In the genomic region with DNA sequence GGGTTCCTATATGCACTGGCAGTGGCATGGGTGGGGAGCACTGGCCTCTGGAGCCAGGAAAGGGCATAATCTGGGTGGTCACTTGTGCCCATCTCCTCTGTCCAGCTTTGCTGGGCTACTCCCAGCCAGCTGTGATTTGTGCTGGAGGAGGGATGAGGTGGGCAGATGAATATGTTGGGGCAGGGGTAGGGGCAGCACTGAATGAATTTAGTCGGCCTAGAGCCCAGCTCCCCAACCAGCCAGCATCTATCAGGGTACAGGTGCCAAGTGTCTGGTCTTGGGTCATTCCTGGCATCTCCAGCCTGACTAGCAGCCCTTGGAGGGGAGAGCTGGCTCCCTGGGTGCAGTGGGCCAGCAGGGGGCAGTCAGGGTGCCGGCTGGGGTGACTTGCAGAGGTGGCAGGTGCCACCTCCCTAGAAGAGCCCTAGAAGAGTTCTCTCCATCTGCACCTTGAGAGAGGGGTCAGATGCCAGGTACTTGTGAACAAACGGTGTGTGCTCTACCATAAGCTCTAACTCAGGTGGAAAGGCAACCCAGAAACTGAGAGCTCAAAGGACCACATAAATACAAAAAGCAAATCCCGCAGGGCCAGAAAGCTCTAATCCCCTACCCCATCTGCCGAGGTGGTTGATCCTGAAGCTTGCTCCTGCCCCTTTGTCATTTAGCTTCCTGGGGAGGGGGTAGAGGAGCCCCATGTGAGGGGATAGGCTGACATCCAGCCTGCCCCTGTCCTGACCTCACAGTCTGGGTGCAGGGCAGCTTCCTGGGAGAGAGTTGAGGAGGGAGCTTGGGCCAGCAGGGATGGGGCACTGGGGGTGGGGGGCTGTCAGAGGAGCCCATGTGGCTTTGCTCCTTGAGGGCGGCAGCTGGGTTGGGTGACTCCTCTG, we compare ENCODE assay signal across 8 cellular contexts. TPM values are rescaled to one million over a fixed set of nuclear protein-coding genes. Genes with fewer than 3 reads are reported as not detected.
DNase-seq lines count a peak whose midpoint lies in the region; ATAC-seq and TF ChIP-seq lines count a peak whose summit lies in the region.

No MANE protein-coding gene starts in this region.

- no peak overlapping the region for H2BK20ac ChIP-seq in IMR-90 (ENCODE audit: low read depth, low read length)

- no peaks in the 10 kb centered on the region for H3K79me1 ChIP-seq in IMR-90 (ENCODE audit: low read depth in 1 of 2, low read length in 2 of 2)

- H2BK120ac ChIP-seq in IMR-90 (ENCODE audit: low read depth, low read length), result no peak overlapping the region

- WGBS in IMR-90 (ENCODE audit: extremely low coverage in 2 of 2, insufficient read length in 1 of 2), 2 experiments, result 40% methylated on average over 1 of the region's 6 CpGs; no CpG with 5 or more reads in 1 of the 2 experiments
- 33 to 51% methylated on average over 5 to 6 of the region's 6 CpGs for WGBS in thyroid gland, 2 donors

- no peak overlapping the region for H2AK5ac ChIP-seq in IMR-90 (ENCODE audit: low read depth, low read length)

- no peak overlapping the region for H3K27ac Mint-ChIP-seq in activated naive CD4-positive, alpha-beta T cell treated with anti-CD3 and anti-CD28 coated beads, Interleukin-2, amount 50 U/mL, for 72 hours
- H3K27ac Mint-ChIP-seq in activated T-helper 17 cell treated with anti-CD3 and anti-CD28 coated beads, Interleukin-2, amount 50 U/mL, for 72 hours, result no peak overlapping the region

- intact Hi-C loops in IMR-90 (cut with micrococcal nuclease) (loop anchor here (5.0 to 10.0 kb wide), 2 partner anchors 92 to 790 kb away; no protein-coding TSS in a partner anchor), thyroid gland (cut with DNase I) (loop anchor here (5.0 kb wide), 4 partner anchors 103 to 608 kb away; no protein-coding TSS in a partner anchor)

- peaks cover 6% of the 10 kb centered on the region; the same call in 1 of the 2 replicates for H3K4me1 ChIP-seq in IMR-90 (ENCODE audit: control insufficient read depth, insufficient read depth, low read length)
- H3K4me1 ChIP-seq in thyroid gland, result peaks cover 20 to 38% of the 10 kb centered on the region in 2 donors

- in situ Hi-C loops in IMR-90 (cut with MboI; ENCODE audit: low sequenced_read_pairs), result loop anchor here (5.0 to 10.0 kb wide), 2 partner anchors 93 to 530 kb away; no protein-coding TSS in a partner anchor

- H4K5ac ChIP-seq in IMR-90 (ENCODE audit: low read depth, low read length), result no peak overlapping the region

- H3K4me1 Mint-ChIP-seq in activated T-helper 17 cell treated with anti-CD3 and anti-CD28 coated beads, Interleukin-2, amount 50 U/mL, for 72 hours, result no peaks in the 10 kb centered on the region

- no peak overlapping the region for H3K9ac ChIP-seq in IMR-90 (ENCODE audit: low read depth, low read length)

- dilution Hi-C loops in IMR-90 (cut with HindIII; ENCODE audit: low sequenced_read_pairs, unreplicated experiment), result no loop called here

- ATAC-seq in IMR-90 (ENCODE audit: low read depth) (no peak), GM21717 (IDR thresholded peaks at IDR 0.05; ENCODE audit: unreplicated experiment) (no peak)
- peak in 1 of 2 donors; percentile 48 for ATAC-seq in activated naive CD4-positive, alpha-beta T cell treated with anti-CD3 and anti-CD28 coated beads, Interleukin-2, amount 50 U/mL, for 72 hours
- ATAC-seq in activated T-helper 17 cell treated with anti-CD3 and anti-CD28 coated beads, Interleukin-2, amount 50 U/mL, for 72 hours (replicated peaks), result no peak

- no peak overlapping the region for H3K56ac ChIP-seq in IMR-90 (ENCODE audit: extremely low read depth, insufficient read depth, low read length)

- no peaks in the 10 kb centered on the region for H3K36me3 ChIP-seq in BJ (ENCODE audit: control insufficient read depth, insufficient read depth, low read length)
- no peaks in the 10 kb centered on the region for H3K36me3 ChIP-seq in IMR-90 (ENCODE audit: control insufficient read depth, insufficient read depth, low read length)
- no peaks in the 10 kb centered on the region for H3K36me3 ChIP-seq in kidney epithelial cell (ENCODE audit: control insufficient read depth, insufficient read depth, low read length)
- no peaks in the 10 kb centered on the region for H3K36me3 ChIP-seq in thyroid gland

- TF ChIP-seq RAD21 in IMR-90 (IDR thresholded peaks at IDR 0.05; ENCODE audit: low read length), result peak; percentile 65

- H3K23ac ChIP-seq in IMR-90 (ENCODE audit: low read depth, low read length), result no peak overlapping the region

- POLR2A ChIA-PET in BJ (lab: Charles Lee) (no interaction called here), IMR-90 (lab: Charles Lee; ENCODE audit: unreplicated experiment) (no interaction called here)

- BruUV-seq in IMR-90 (replicated peaks; lab: Mats Ljungman, UMichigan), result no TSS peak

- H3K27ac ChIP-seq in IMR-90 (ENCODE audit: insufficient read depth, low read length), result no peak overlapping the region
- no peak overlapping the region for H3K27ac ChIP-seq in thyroid gland

- no peak for DNase-seq in BJ (ENCODE audit: low read depth)
- DNase-seq in IMR-90, result no peak
- DNase-seq in activated naive CD4-positive, alpha-beta T cell treated with anti-CD3 and anti-CD28 coated beads, Interleukin-2, amount 50 U/mL, for 72 hours (ENCODE audit: low spot score in 2 of 2), result peak; percentile 51 to 52
- no peak for DNase-seq in kidney epithelial cell (ENCODE audit: low read depth)
- DNase-seq in thyroid gland, result peak; percentile 80 to 85
- DNase-seq in SHP77 (lab: John Stamatoyannopoulos, UW), result no peak

- no peak overlapping the region for H2BK15ac ChIP-seq in IMR-90 (ENCODE audit: low read depth, low read length)

- H3K36me3 Mint-ChIP-seq in activated naive CD4-positive, alpha-beta T cell treated with anti-CD3 and anti-CD28 coated beads, Interleukin-2, amount 50 U/mL, for 72 hours, result no peaks in the 10 kb centered on the region
- no peaks in the 10 kb centered on the region for H3K36me3 Mint-ChIP-seq in activated T-helper 17 cell treated with anti-CD3 and anti-CD28 coated beads, Interleukin-2, amount 50 U/mL, for 72 hours (ENCODE audit: low read depth)

- no peak overlapping the region for H4K91ac ChIP-seq in IMR-90 (ENCODE audit: insufficient read depth, low read depth, low read length)

- H3K27me3 Mint-ChIP-seq in activated T-helper 17 cell treated with anti-CD3 and anti-CD28 coated beads, Interleukin-2, amount 50 U/mL, for 72 hours, result peaks cover 54% of the 10 kb centered on the region

- no peak overlapping the region for H4K8ac ChIP-seq in IMR-90 (ENCODE audit: low read depth in 2 of 2, low read length in 2 of 2)

- no peak overlapping the region for H3K14ac ChIP-seq in IMR-90 (replicated peaks; ENCODE audit: low read depth, low read length)

- no peak overlapping the region for H2AK9ac ChIP-seq in IMR-90 (replicated peaks; ENCODE audit: low read depth, low read length, poor library complexity)

- peaks cover 3% of the 10 kb centered on the region; the same call in 1 of the 2 replicates for H4K20me1 ChIP-seq in IMR-90 (ENCODE audit: insufficient read depth, low read length)

- H3K4me2 ChIP-seq in IMR-90 (ENCODE audit: low read depth, low read length), result no peak overlapping the region

- no peaks in the 10 kb centered on the region for H3K9me1 ChIP-seq in IMR-90 (ENCODE audit: insufficient read depth, low read length)

- H3K4me3 ChIP-seq in BJ (ENCODE audit: low read depth, low read length) (no peak overlapping the region), IMR-90 (ENCODE audit: insufficient read depth, low read depth, low read length) (no peak overlapping the region), kidney epithelial cell (ENCODE audit: low read depth, low read length) (no peak overlapping the region), thyroid gland (replicated peaks in 1 of 3) (no peak overlapping the region)

- no peak overlapping the region for H3K18ac ChIP-seq in IMR-90 (ENCODE audit: low read depth, low read length)

- no peaks in the 10 kb centered on the region for H3K9me3 ChIP-seq in IMR-90 (ENCODE audit: control insufficient read depth, insufficient read depth, low read length)
- no peaks in the 10 kb centered on the region for H3K9me3 ChIP-seq in thyroid gland

- H3K4me3 Mint-ChIP-seq in activated T-helper 17 cell treated with anti-CD3 and anti-CD28 coated beads, Interleukin-2, amount 50 U/mL, for 72 hours, result no peak overlapping the region

- TF ChIP-seq CTCF in BJ (IDR thresholded peaks at IDR 0.05; ENCODE audit: insufficient read depth, low read depth, low read length), result peak; percentile 61
- TF ChIP-seq CTCF in IMR-90 (conservative IDR thresholded peaks at IDR 0.05; ENCODE audit: low read depth, low read length), result peak; percentile 54
- TF ChIP-seq CTCF in kidney epithelial cell (IDR thresholded peaks at IDR 0.05; ENCODE audit: insufficient read depth, low read length, poor library complexity, severe bottlenecking), result peak; percentile 64
- peak in 5 of 6 experiments; percentile 40 to 66 (median 60) for TF ChIP-seq CTCF in thyroid gland (IDR thresholded peaks at IDR 0.05)

- no peak overlapping the region for H2BK5ac ChIP-seq in IMR-90 (ENCODE audit: low read depth, low read length, poor library complexity, severe bottlenecking)

- no peak for TF ChIP-seq POLR2A in IMR-90 (IDR thresholded peaks at IDR 0.05; ENCODE audit: low read depth, low read length)
- no peak for TF ChIP-seq POLR2A in thyroid gland (IDR thresholded peaks at IDR 0.05)

- no peaks in the 10 kb centered on the region for H3K9me3 Mint-ChIP-seq in activated naive CD4-positive, alpha-beta T cell treated with anti-CD3 and anti-CD28 coated beads, Interleukin-2, amount 50 U/mL, for 72 hours
- no peaks in the 10 kb centered on the region for H3K9me3 Mint-ChIP-seq in activated T-helper 17 cell treated with anti-CD3 and anti-CD28 coated beads, Interleukin-2, amount 50 U/mL, for 72 hours

- H2AFZ ChIP-seq in IMR-90 (replicated peaks; ENCODE audit: low read length, poor library complexity), result no peak overlapping the region

- no peak overlapping the region for H3K4ac ChIP-seq in IMR-90 (ENCODE audit: low read depth, low read length)

- H3K27me3 ChIP-seq in BJ (ENCODE audit: control insufficient read depth, insufficient read depth, low read length) (peaks cover 30% of the 10 kb centered on the region), IMR-90 (ENCODE audit: control insufficient read depth, insufficient read depth, low read length) (peaks cover 65% of the 10 kb centered on the region), kidney epithelial cell (ENCODE audit: control insufficient read depth, insufficient read depth, low read length) (peaks cover 44% of the 10 kb centered on the region), thyroid gland (no peaks in the 10 kb centered on the region)

- CTCF ChIA-PET in BJ (lab: Yijun Ruan, JAX), result interaction anchor here (0.6 to 6.3 kb wide), 22 partner anchors 8 to 526 kb away, joined by 3 to 88 read pairs (median 4); no protein-coding TSS in a partner anchor
- CTCF ChIA-PET in IMR-90 (lab: Yijun Ruan, JAX), result interaction anchor here (0.5 to 2.9 kb wide), 2 partner anchors 102 to 406 kb away, joined by 3 to 10 read pairs; no protein-coding TSS in a partner anchor

RNA-seq across cellular contexts. Expression of a gene that starts 2.2 kb away (rescaled TPM):
- polyA plus RNA-seq in BJ (2011; rRNA removed) (0.59 and 0.63 TPM in 2 replicates), IMR-90 (2012; rRNA removed) (0.62 and 0.67 TPM in 2 replicates)
- polyA minus RNA-seq in BJ (2011; rRNA and poly(A)+ RNA removed), result 0.14 and 0.51 TPM in 2 replicates
- total RNA-seq in IMR-90 (2012; rRNA removed) (0.28 and 0.36 TPM in 2 replicates), kidney epithelial cell (1.4 and 8.1 TPM in 2 replicates), thyroid gland (10 to 100 TPM in 1 of 4 donors, 1 to 10 TPM in 3; 1.7 to 13.6 (median 3.6) TPM)
- 0.22 and 0.70 TPM in 2 replicates for polyA plus RNA-seq in IMR-90 (2012; cell fraction: cytosol; rRNA removed)
- 0.76 and 0.77 TPM in 2 replicates for polyA plus RNA-seq in IMR-90 (2012; cell fraction: nucleus; rRNA removed; ENCODE audit: low replicate concordance)
- under 1 TPM in 1 of 2 donors, not detected in 1; 0.25 TPM for total RNA-seq in activated naive CD4-positive, alpha-beta T cell treated with anti-CD3 and anti-CD28 coated beads, Interleukin-2, amount 50 U/mL, for 72 hours
- under 1 TPM; 0.04 to 0.26 TPM for total RNA-seq in activated T-helper 17 cell treated with anti-CD3 and anti-CD28 coated beads, Interleukin-2, amount 50 U/mL, for 72 hours

Comparison
In these comparisons a context has a peak if more than half of its experiments do, and no peak if none do; other contexts are left out.
1. DNase-seq: peak in activated naive CD4-positive, alpha-beta T cell treated with anti-CD3 and anti-CD28 coated beads, Interleukin-2, amount 50 U/mL, for 72 hours (2 of 2) and thyroid gland (2 of 2); none in BJ (single experiment), IMR-90 (single experiment), kidney epithelial cell (single experiment) and SHP77 (0 of 2).
2. Peak in every context shown above with its lines, with median percentiles within 50 percentile points of each other: CTCF ChIP-seq.